Comparison of ENCODE assay signal across 9 cellular contexts in genomic region chr2:109046925-109047508, GRCh38. TPM values are rescaled to one million over a fixed set of nuclear protein-coding genes. Genes with fewer than 3 reads are reported as not detected.
DNase-seq lines count a peak whose midpoint lies in the region; ATAC-seq lines count a peak whose summit lies in the region.
"Had no signal": no experiment of that assay in that cellular context is flagged by ENCODE, and none has a peak within 500 bp of the region (broad histone marks: within the 10 kb centered on the region; RNA-seq: fewer than 3 reads in every experiment).

No MANE protein-coding gene starts in this region.

- no peak overlapping the region for H3K4me3 ChIP-seq in naive thymus-derived CD4-positive, alpha-beta T cell (ENCODE audit: low read length)

- peak overlapping the region in 4 of 10 donors; percentile 29 to 56 (median 53) for H3K4me3 Mint-ChIP-seq in naive thymus-derived CD4-positive, alpha-beta T cell

- H3K9me3 Mint-ChIP-seq in naive thymus-derived CD4-positive, alpha-beta T cell = no peaks in the 10 kb centered on the region

- peaks cover 5 to 61% (median 44%) of the 10 kb centered on the region in 7 donors for H3K4me1 Mint-ChIP-seq in naive thymus-derived CD4-positive, alpha-beta T cell

- no peaks in the 10 kb centered on the region for H3K27me3 ChIP-seq in naive thymus-derived CD4-positive, alpha-beta T cell (ENCODE audit: control insufficient read depth in 2 of 2, insufficient read depth in 2 of 2, low read length in 2 of 2)

- H3K27me3 Mint-ChIP-seq in naive thymus-derived CD4-positive, alpha-beta T cell = peaks cover 0 to 2% (median 0%) of the 10 kb centered on the region in 5 donors

- peak; percentile 67 for DNase-seq in MV-4-11 (lab: John Stamatoyannopoulos, UW)
- DNase-seq in naive thymus-derived CD4-positive, alpha-beta T cell = no peak
- no peak for DNase-seq in NCI-H82 (lab: John Stamatoyannopoulos, UW)
- DNase-seq in amygdala (lab: John Stamatoyannopoulos, UW) = no peak
- no peak for DNase-seq in iPS-NIHi11 (ENCODE audit: low spot score)
- DNase-seq in C1 segment of cervical spinal cord (lab: John Stamatoyannopoulos, UW) = no peak
- DNase-seq: central memory CD4-positive, alpha-beta T cell had no signal

- no peak overlapping the region for H3K27ac ChIP-seq in naive thymus-derived CD4-positive, alpha-beta T cell (ENCODE audit: low read depth, low read length)

- CTCF ChIA-PET in naive thymus-derived CD4-positive, alpha-beta T cell (lab: Charles Lee) = no interaction called here

- H3K36me3 ChIP-seq in naive thymus-derived CD4-positive, alpha-beta T cell (ENCODE audit: control insufficient read depth in 2 of 3, insufficient read depth in 3 of 3, low read length in 3 of 3) = no peaks in the 10 kb centered on the region

- peaks cover 0 to 23% of the 10 kb centered on the region in 2 donors for H3K4me1 ChIP-seq in naive thymus-derived CD4-positive, alpha-beta T cell (ENCODE audit: control insufficient read depth in 2 of 2, insufficient read depth in 2 of 2, low read length in 2 of 2)

- H3K9me3 ChIP-seq in naive thymus-derived CD4-positive, alpha-beta T cell (ENCODE audit: control insufficient read depth in 2 of 3, low read length in 3 of 3) = no peaks in the 10 kb centered on the region

- intact Hi-C loops in naive thymus-derived CD4-positive, alpha-beta T cell (cut with micrococcal nuclease) = loop anchor here in 1 of 2 donors (1.0 kb wide), 1 partner anchor 15 kb away; no protein-coding TSS in a partner anchor

- H3K27ac Mint-ChIP-seq in naive thymus-derived CD4-positive, alpha-beta T cell = peak overlapping the region in 5 of 9 donors; percentile 18 to 84 (median 74)

- POLR2A ChIA-PET in naive thymus-derived CD4-positive, alpha-beta T cell (lab: Charles Lee) = interaction anchor here (1.3 to 4.1 kb wide), 3 partner anchors 9 to 15 kb away, joined by 4 to 19 read pairs (median 8); no protein-coding TSS in a partner anchor

- ATAC-seq in GM18508 (IDR thresholded peaks at IDR 0.05; ENCODE audit: insufficient read depth, unreplicated experiment) (peak; percentile 88), GM21825 (IDR thresholded peaks at IDR 0.05; ENCODE audit: unreplicated experiment) (peak; percentile 74)
- peak; percentile 40 for ATAC-seq in naive thymus-derived CD4-positive, alpha-beta T cell

- H3K36me3 Mint-ChIP-seq in naive thymus-derived CD4-positive, alpha-beta T cell = no peaks in the 10 kb centered on the region

RNA-seq across cellular contexts. Expression of gene EDAR, which starts 58.0 kb away (rescaled TPM):
- total RNA-seq in naive thymus-derived CD4-positive, alpha-beta T cell = 10 to 100 TPM in 4 of 5 experiments, under 1 TPM in 1; 0.17 to 26.8 (median 21.6) TPM
- 10 to 100 TPM; 11.9 to 24.3 TPM for polyA plus RNA-seq in naive thymus-derived CD4-positive, alpha-beta T cell
